27 cellular contexts compared by ENCODE assay signal in the genomic region with DNA sequence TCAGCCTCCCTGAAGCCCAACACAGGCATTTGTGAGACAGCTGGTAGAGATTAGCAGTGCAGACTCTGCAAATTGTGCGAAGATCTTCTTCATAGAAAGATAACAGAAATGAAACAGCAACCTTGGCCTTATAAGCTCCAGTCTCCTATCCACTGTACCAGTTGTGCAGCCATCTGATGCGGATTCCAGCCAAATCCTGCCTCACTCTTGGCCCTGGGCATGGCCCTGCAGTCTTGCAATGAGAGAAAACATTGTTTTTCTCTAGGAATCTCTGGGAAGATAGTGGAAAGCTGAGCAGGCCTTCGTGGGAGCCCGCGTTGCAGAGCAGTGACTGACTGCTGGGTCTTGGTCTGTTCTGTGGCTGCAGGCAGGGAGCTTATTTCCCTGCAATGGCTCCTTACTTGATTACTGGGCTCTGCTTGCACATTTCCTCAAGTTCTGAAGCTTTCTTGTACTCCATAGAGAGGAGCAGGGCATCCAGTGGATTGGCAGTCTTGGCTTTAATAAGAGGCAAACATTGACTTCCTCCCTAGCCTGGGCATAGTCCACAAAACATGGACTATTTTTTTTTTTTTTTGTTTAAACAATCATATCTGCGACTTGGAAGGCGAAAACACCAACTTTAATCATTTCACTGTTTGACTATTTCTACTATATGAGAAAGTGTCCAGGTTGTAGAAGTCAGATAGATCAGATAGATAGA.
"Had no signal": no experiment of that assay in that cellular context is flagged by ENCODE, and none has a peak within 500 bp of the region (broad histone marks: within the 10 kb centered on the region; RNA-seq: fewer than 3 reads in every experiment).

No MANE protein-coding gene starts in this region.

- H3K36me3 ChIP-seq: cardiac muscle cell, gastroesophageal sphincter, lower lobe of right lung, right atrium auricular region, thoracic aorta had no signal

- H3K27ac ChIP-seq: cardiac muscle cell, coronary artery, gastroesophageal sphincter, lower lobe of right lung, parathyroid adenoma, right atrium auricular region, thoracic aorta had no signal

- H3K4me1 Mint-ChIP-seq: activated CD4-positive, alpha-beta memory T cell treated with anti-CD3 and anti-CD28 coated beads, Interleukin-2, amount 10 ng/mL, durations not matched to agents 7 days and 5 days; activated CD4-positive, alpha-beta T cell treated with anti-CD3 and anti-CD28 coated beads, Interleukin-2, amount 10 ng/mL, durations not matched to agents 7 days and 5 days; brain; immature natural killer cell; naive thymus-derived CD4-positive, alpha-beta T cell; WTC11 had no signal

- H3K9me3 Mint-ChIP-seq: activated CD4-positive, alpha-beta memory T cell treated with anti-CD3 and anti-CD28 coated beads, Interleukin-2, amount 10 ng/mL, durations not matched to agents 7 days and 5 days; activated CD4-positive, alpha-beta T cell treated with anti-CD3 and anti-CD28 coated beads, Interleukin-2, amount 10 ng/mL, durations not matched to agents 7 days and 5 days had no signal

- H3K9me3 ChIP-seq: gastroesophageal sphincter, right atrium auricular region, thoracic aorta had no signal

- H3K4me3 Mint-ChIP-seq: activated CD4-positive, alpha-beta memory T cell treated with anti-CD3 and anti-CD28 coated beads, Interleukin-2, amount 10 ng/mL, durations not matched to agents 7 days and 5 days; activated CD4-positive, alpha-beta T cell treated with anti-CD3 and anti-CD28 coated beads, Interleukin-2, amount 10 ng/mL, durations not matched to agents 7 days and 5 days; activated naive CD8-positive, alpha-beta T cell; brain; immature natural killer cell; naive thymus-derived CD4-positive, alpha-beta T cell; WTC11 had no signal

- H3K79me2 ChIP-seq: parathyroid adenoma had no signal

- DNase-seq: activated CD4-positive, alpha-beta memory T cell treated with anti-CD3 and anti-CD28 coated beads, Interleukin-2, amount 10 ng/mL, durations not matched to agents 7 days and 5 days; activated CD4-positive, alpha-beta T cell treated with anti-CD3 and anti-CD28 coated beads for 1 hour; activated CD4-positive, alpha-beta T cell treated with anti-CD3 and anti-CD28 coated beads, Interleukin-2, amount 10 ng/mL, durations not matched to agents 7 days and 5 days; activated CD8-positive, alpha-beta memory T cell treated with anti-CD3 and anti-CD28 coated beads, Interleukin-2, amount 50 U/mL, for 48 hours; activated naive CD4-positive, alpha-beta T cell; activated T-cell treated with anti-CD3 and anti-CD28 coated beads, Interleukin-2, amount 50 U/mL, for 48 hours; aorta; cerebellar nuclear complex; effector memory CD4-positive, alpha-beta T cell; immature natural killer cell; kidney; lower lobe of right lung; naive thymus-derived CD4-positive, alpha-beta T cell; stimulated activated CD4-positive, alpha-beta T cell treated with anti-CD3 and anti-CD28 coated beads, Interleukin-2, amount 100 ng/mL, for 48 hours; stimulated activated naive CD4-positive, alpha-beta T cell treated with Interleukin-2 at 50 U/mL for 16 hours; T-helper 2 cell; trophoblast cell had no signal

- H3K4me3 ChIP-seq: cardiac muscle cell, coronary artery, dorsolateral prefrontal cortex, gastroesophageal sphincter, lower lobe of right lung, right atrium auricular region, thoracic aorta had no signal

- H3K4me1 ChIP-seq: gastroesophageal sphincter, lower lobe of right lung, parathyroid adenoma, right atrium auricular region had no signal

- H3K27me3 ChIP-seq: cardiac muscle cell, dorsolateral prefrontal cortex, right atrium auricular region had no signal

- H2AFZ ChIP-seq: parathyroid adenoma had no signal

- H3K36me3 Mint-ChIP-seq: activated naive CD8-positive, alpha-beta T cell; brain; immature natural killer cell had no signal

- H3K27ac Mint-ChIP-seq: activated CD4-positive, alpha-beta memory T cell treated with anti-CD3 and anti-CD28 coated beads, Interleukin-2, amount 10 ng/mL, durations not matched to agents 7 days and 5 days; activated CD4-positive, alpha-beta T cell treated with anti-CD3 and anti-CD28 coated beads, Interleukin-2, amount 10 ng/mL, durations not matched to agents 7 days and 5 days; activated naive CD8-positive, alpha-beta T cell; immature natural killer cell; naive thymus-derived CD4-positive, alpha-beta T cell; WTC11 had no signal

- ATAC-seq: gastroesophageal sphincter; lower lobe of right lung; naive thymus-derived CD4-positive, alpha-beta T cell; WTC11 had no signal
